In genomic region chr2:8645176-8645831, GRCh38 we compare ENCODE assay signal across 18 cellular contexts. TPM values are rescaled to one million over a fixed set of nuclear protein-coding genes. Genes with fewer than 3 reads are reported as not detected.
DNase-seq lines count a peak whose midpoint lies in the region; ATAC-seq and TF ChIP-seq lines count a peak whose summit lies in the region.
"Had no signal": no experiment of that assay in that cellular context is flagged by ENCODE, and none has a peak within 500 bp of the region (broad histone marks: within the 10 kb centered on the region; RNA-seq: fewer than 3 reads in every experiment).

No MANE protein-coding gene starts in this region.

- H3K27ac ChIP-seq in 22Rv1 (no peak overlapping the region), HL-60 (replicated peaks) (peak overlapping the region; percentile 78), left lung (peak overlapping the region in 1 of 2 donors; percentile 48), trophoblast cell (ENCODE audit: low read depth, low read length) (no peak overlapping the region)
- H3K27ac ChIP-seq: PC-9, SK-N-MC had no signal

- H3K4me3 ChIP-seq in HL-60 (replicated peaks; ENCODE audit: insufficient read depth, low read length), result no peak overlapping the region
- H3K4me3 ChIP-seq in left lung, result no peak overlapping the region
- no peak overlapping the region for H3K4me3 ChIP-seq in trophoblast cell (ENCODE audit: low read depth, low read length)
- H3K4me3 ChIP-seq: PC-9, SK-N-MC had no signal

- peak overlapping the region; percentile 31 for H2AK5ac ChIP-seq in trophoblast cell (ENCODE audit: low read length)

- TF ChIP-seq CTCF in 22Rv1 (IDR thresholded peaks at IDR 0.05) (peak; percentile 20; the same call in 1 of the 2 replicates), HL-60 (IDR thresholded peaks at IDR 0.05; ENCODE audit: insufficient read depth, low read length) (no peak), left lung (IDR thresholded peaks at IDR 0.05) (peak in 1 of 2 donors; percentile 17)

- WGBS in trophoblast cell (ENCODE audit: extremely low coverage, insufficient coverage, insufficient read length), result no CpG with 5 or more reads among the region's 51 CpGs

- H2BK120ac ChIP-seq in trophoblast cell (ENCODE audit: insufficient read depth, low read length, poor library complexity), result no peak overlapping the region

- H3K23ac ChIP-seq in trophoblast cell (ENCODE audit: low read length), result no peak overlapping the region

- H3K27me3 ChIP-seq in HL-60 (ENCODE audit: insufficient read depth, poor library complexity, severe bottlenecking), result no peaks in the 10 kb centered on the region
- no peaks in the 10 kb centered on the region for H3K27me3 ChIP-seq in left lung
- no peaks in the 10 kb centered on the region for H3K27me3 ChIP-seq in trophoblast cell (ENCODE audit: insufficient read depth, low read length)

- no peak overlapping the region for H3K27ac Mint-ChIP-seq in activated CD4-positive, alpha-beta T cell treated with anti-CD3 and anti-CD28 coated beads, Interleukin-2, amount 10 ng/mL, durations not matched to agents 7 days and 5 days

- H2AFZ ChIP-seq in trophoblast cell (ENCODE audit: insufficient read depth, low read length, poor library complexity), result no peak overlapping the region
- H2AFZ ChIP-seq: PC-9 had no signal

- H2BK12ac ChIP-seq in trophoblast cell (ENCODE audit: low read length), result peak overlapping the region; percentile 21

- no peak overlapping the region for H3K4me2 ChIP-seq in trophoblast cell (ENCODE audit: low read length)
- H3K4me2 ChIP-seq: PC-9 had no signal

- CTCF ChIA-PET in activated CD4-positive, alpha-beta T cell treated with anti-CD3 and anti-CD28 coated beads, Interleukin-2, amount 10 ng/mL, durations not matched to agents 7 days and 5 days (lab: Charles Lee), result no interaction called here

- H3K4me1 Mint-ChIP-seq in activated CD4-positive, alpha-beta T cell treated with anti-CD3 and anti-CD28 coated beads, Interleukin-2, amount 10 ng/mL, durations not matched to agents 7 days and 5 days, result peaks cover 5% of the 10 kb centered on the region

- no peak overlapping the region for H2BK5ac ChIP-seq in trophoblast cell (ENCODE audit: low read depth, low read length, poor library complexity)

- H3K36me3 ChIP-seq in left lung (no peaks in the 10 kb centered on the region), trophoblast cell (ENCODE audit: control insufficient read depth in 1 of 2, insufficient read depth in 2 of 2, low read length in 2 of 2) (peaks cover 0 to 2% of the 10 kb centered on the region in 2 experiments)

- no peaks in the 10 kb centered on the region for H3K79me2 ChIP-seq in trophoblast cell (ENCODE audit: control insufficient read depth, insufficient read depth, low read length, poor library complexity)

- no peaks in the 10 kb centered on the region for H3K79me1 ChIP-seq in trophoblast cell (ENCODE audit: low read length)

- ATAC-seq in left lung (no peak), HG03175 (IDR thresholded peaks at IDR 0.05; ENCODE audit: unreplicated experiment) (no peak)

- no peaks in the 10 kb centered on the region for H3K27me3 Mint-ChIP-seq in activated CD4-positive, alpha-beta T cell treated with anti-CD3 and anti-CD28 coated beads, Interleukin-2, amount 10 ng/mL, durations not matched to agents 7 days and 5 days

- H3K4me1 ChIP-seq in left lung (peaks cover 0 to 16% of the 10 kb centered on the region in 2 donors), trophoblast cell (ENCODE audit: control insufficient read depth in 1 of 2, insufficient read depth in 2 of 2, low read length in 2 of 2) (peaks cover 10 to 11% of the 10 kb centered on the region in 2 experiments)

- H3K9ac ChIP-seq in trophoblast cell (ENCODE audit: low read length), result no peak overlapping the region

- no peak overlapping the region for H3K4me3 Mint-ChIP-seq in activated CD4-positive, alpha-beta T cell treated with anti-CD3 and anti-CD28 coated beads, Interleukin-2, amount 10 ng/mL, durations not matched to agents 7 days and 5 days

- H3K36me3 Mint-ChIP-seq in activated CD4-positive, alpha-beta T cell treated with anti-CD3 and anti-CD28 coated beads, Interleukin-2, amount 10 ng/mL, durations not matched to agents 7 days and 5 days (ENCODE audit: low read depth), result peaks cover 3% of the 10 kb centered on the region

- H4K8ac ChIP-seq in trophoblast cell (ENCODE audit: low read depth, low read length), result no peak overlapping the region

- no peak overlapping the region for H4K12ac ChIP-seq in trophoblast cell (ENCODE audit: low read depth, low read length)

- H3K9me3 ChIP-seq in left lung (peaks cover 0 to 6% of the 10 kb centered on the region in 2 donors), trophoblast cell (ENCODE audit: insufficient read depth, low read depth, low read length) (peaks cover 7% of the 10 kb centered on the region)
- H3K9me3 ChIP-seq: Caco-2 had no signal

- DNase-seq in HL-60 (ENCODE audit: low read depth in 1 of 2, low spot score in 1 of 2) (no peak), left lung (peak; percentile 33 to 79), trophoblast cell (no peak), NCI-H524 (lab: John Stamatoyannopoulos, UW) (no peak), amniotic stem cell (lab: John Stamatoyannopoulos, UW) (no peak)
- no peak for DNase-seq in activated CD4-positive, alpha-beta T cell treated with anti-CD3 and anti-CD28 coated beads, Interleukin-2, amount 10 ng/mL, durations not matched to agents 7 days and 5 days
- DNase-seq: ACHN, Caco-2, DMS153, IMR-90, MM.1S, NCI-H1105 treated with DMSO at 0.1 percent for 48 hours, NCI-H1930, NCI-H748 treated with DMSO at 0.1 percent for 48 hours, PC-9 had no signal

- peaks cover 7% of the 10 kb centered on the region for H3K9me3 Mint-ChIP-seq in activated CD4-positive, alpha-beta T cell treated with anti-CD3 and anti-CD28 coated beads, Interleukin-2, amount 10 ng/mL, durations not matched to agents 7 days and 5 days

- no peak overlapping the region for H3K14ac ChIP-seq in trophoblast cell (ENCODE audit: low read length)

- no peak overlapping the region for H3K4ac ChIP-seq in trophoblast cell (ENCODE audit: low read depth, low read length)

- peak overlapping the region; percentile 3 for H4K91ac ChIP-seq in trophoblast cell (ENCODE audit: low read depth, low read length)

- H3K18ac ChIP-seq in trophoblast cell (ENCODE audit: low read length), result no peak overlapping the region

- POLR2A ChIA-PET in activated CD4-positive, alpha-beta T cell treated with anti-CD3 and anti-CD28 coated beads, Interleukin-2, amount 10 ng/mL, durations not matched to agents 7 days and 5 days (lab: Charles Lee), result no interaction called here

- intact Hi-C loops in left lung (cut with DNase I), result no loop called here

RNA-seq across cellular contexts. Expression of gene ID2, which starts 36.6 kb away (rescaled TPM):
- 10 to 100 TPM; 67.5 to 87.0 TPM for total RNA-seq in left lung
- polyA plus RNA-seq in trophoblast cell (2013), result 277 and 280 TPM in 2 replicates
- 100 to 1,000 TPM; 126 to 134 TPM for total RNA-seq in activated CD4-positive, alpha-beta T cell treated with anti-CD3 and anti-CD28 coated beads, Interleukin-2, amount 10 ng/mL, durations not matched to agents 7 days and 5 days

Comparison
In these comparisons a context has a peak if more than half of its experiments do, and no peak if none do; other contexts are left out.
1. DNase-seq: peak in left lung (2 of 2); none in HL-60 (0 of 2), trophoblast cell (0 of 2), NCI-H524 (0 of 2), activated CD4-positive, alpha-beta T cell treated with anti-CD3 and anti-CD28 coated beads, Interleukin-2, amount 10 ng/mL, durations not matched to agents 7 days and 5 days (single experiment) and amniotic stem cell (single experiment).